8 cellular contexts compared by ENCODE assay signal in genomic region chr1:93179886-93180722, GRCh38. TPM values are rescaled to one million over a fixed set of nuclear protein-coding genes. Genes with fewer than 3 reads are reported as not detected.
DNase-seq lines count a peak whose midpoint lies in the region; ATAC-seq, FAIRE-seq and TF ChIP-seq lines count a peak whose summit lies in the region.

TMED5 (minus strand) TSS chr1:93180413; CDS start chr1:93180242, 171 bp downstream.

- H3K27ac ChIP-seq in OCI-LY1 (ENCODE audit: low read depth, low read length, poor library complexity, severe bottlenecking): peak within 1 kb of the TSS; percentile 90
- H3K27ac ChIP-seq in mesodermal cell (ENCODE audit: low read depth, low read length, severe bottlenecking): peak within 1 kb of the TSS; percentile 92

- peaks cover 67% of the 10 kb centered on the region for H3K79me2 ChIP-seq in OCI-LY1 (ENCODE audit: insufficient read depth, low read length)

- H3K4me1 ChIP-seq in OCI-LY1 (ENCODE audit: insufficient read depth, low read length, severe bottlenecking) (peaks cover 60% of the 10 kb centered on the region), mesodermal cell (ENCODE audit: control insufficient read depth, insufficient read depth, low read length, poor library complexity, severe bottlenecking) (no peaks in the 10 kb centered on the region)

- peak; percentile 85 for FAIRE-seq in endometrium (lab: Jason Lieb, UNC)

- WGBS in mesodermal cell (ENCODE audit: insufficient coverage in 2 of 2), 2 experiments: 0% methylated on average over 53 to 57 of the region's 78 CpGs

- no peaks in the 10 kb centered on the region for H3F3A ChIP-seq in OCI-LY1 (ENCODE audit: insufficient read depth, low read length)

- H3K4me3 ChIP-seq in OCI-LY1 (ENCODE audit: low read depth, low read length, poor library complexity, severe bottlenecking) (peak within 1 kb of the TSS; percentile 80), mesodermal cell (ENCODE audit: extremely low read depth, insufficient read depth, low read length, poor library complexity, severe bottlenecking) (peak within 1 kb of the TSS; percentile 79)

- no peak within 1 kb of the TSS for H2AFZ ChIP-seq in OCI-LY1 (ENCODE audit: low read length)

- no peaks in the 10 kb centered on the region for H3K9me2 ChIP-seq in OCI-LY1 (ENCODE audit: low read depth, low read length)

- H3K4me2 ChIP-seq in OCI-LY1 (ENCODE audit: low read length): peak within 1 kb of the TSS; percentile 95

- DNase-seq in DMS 273 treated with DMSO at 0.1 percent for 48 hours (lab: John Stamatoyannopoulos, UW) (peak; percentile 95), HuH-7 (ENCODE audit: low spot score) (peak; percentile 88)
- peak; percentile 95 for DNase-seq in activated CD8-positive, alpha-beta memory T cell treated with anti-CD3 and anti-CD28 coated beads, Interleukin-2, amount 50 U/mL, for 4 hours
- DNase-seq in stimulated activated CD8-positive, alpha-beta memory T cell treated with anti-CD3 and anti-CD28 coated beads, Interleukin-15, amount 100 ng/mL, for 4 hours (ENCODE audit: low read depth in 2 of 2): peak; percentile 92 to 95

- H3K9me3 ChIP-seq in OCI-LY1 (ENCODE audit: low read length) (no peaks in the 10 kb centered on the region), mesodermal cell (ENCODE audit: control insufficient read depth, low read length) (no peaks in the 10 kb centered on the region)

- H3K36me3 ChIP-seq in OCI-LY1 (ENCODE audit: insufficient read depth, low read length) (peaks cover 26% of the 10 kb centered on the region), mesodermal cell (ENCODE audit: control insufficient read depth, insufficient read depth, low read length) (peaks cover 12% of the 10 kb centered on the region)

- H3K27me3 ChIP-seq in OCI-LY1 (ENCODE audit: insufficient read depth, low read length): no peaks in the 10 kb centered on the region

- peak; percentile 86 for ATAC-seq in GM21515 (IDR thresholded peaks at IDR 0.05; ENCODE audit: unreplicated experiment)

- peak within 1 kb of the TSS; percentile 84 for H3K9ac ChIP-seq in OCI-LY1 (ENCODE audit: low read length)

- TF ChIP-seq CTCF in OCI-LY1 (IDR thresholded peaks at IDR 0.05; ENCODE audit: low read length): no peak; the same call in 1 of the 2 replicates

- no peaks in the 10 kb centered on the region for H4K20me1 ChIP-seq in OCI-LY1 (ENCODE audit: insufficient read depth, low read length)

RNA-seq across cellular contexts. Expression of gene TMED5, which starts in this region (rescaled TPM):
- 45.1 TPM for polyA plus RNA-seq in mesodermal cell (2013, experiment 1 of 2)
- 50.2 TPM for polyA plus RNA-seq in mesodermal cell (2013, experiment 2 of 2)

Comparison
In these comparisons a context has a peak if more than half of its experiments do, and no peak if none do; other contexts are left out.
1. Peak in every context shown above with its lines: DNase-seq, ATAC-seq, H3K4me3 ChIP-seq and H3K27ac ChIP-seq.